Comparison of ENCODE assay signal across 1 cellular context in the genomic region with DNA sequence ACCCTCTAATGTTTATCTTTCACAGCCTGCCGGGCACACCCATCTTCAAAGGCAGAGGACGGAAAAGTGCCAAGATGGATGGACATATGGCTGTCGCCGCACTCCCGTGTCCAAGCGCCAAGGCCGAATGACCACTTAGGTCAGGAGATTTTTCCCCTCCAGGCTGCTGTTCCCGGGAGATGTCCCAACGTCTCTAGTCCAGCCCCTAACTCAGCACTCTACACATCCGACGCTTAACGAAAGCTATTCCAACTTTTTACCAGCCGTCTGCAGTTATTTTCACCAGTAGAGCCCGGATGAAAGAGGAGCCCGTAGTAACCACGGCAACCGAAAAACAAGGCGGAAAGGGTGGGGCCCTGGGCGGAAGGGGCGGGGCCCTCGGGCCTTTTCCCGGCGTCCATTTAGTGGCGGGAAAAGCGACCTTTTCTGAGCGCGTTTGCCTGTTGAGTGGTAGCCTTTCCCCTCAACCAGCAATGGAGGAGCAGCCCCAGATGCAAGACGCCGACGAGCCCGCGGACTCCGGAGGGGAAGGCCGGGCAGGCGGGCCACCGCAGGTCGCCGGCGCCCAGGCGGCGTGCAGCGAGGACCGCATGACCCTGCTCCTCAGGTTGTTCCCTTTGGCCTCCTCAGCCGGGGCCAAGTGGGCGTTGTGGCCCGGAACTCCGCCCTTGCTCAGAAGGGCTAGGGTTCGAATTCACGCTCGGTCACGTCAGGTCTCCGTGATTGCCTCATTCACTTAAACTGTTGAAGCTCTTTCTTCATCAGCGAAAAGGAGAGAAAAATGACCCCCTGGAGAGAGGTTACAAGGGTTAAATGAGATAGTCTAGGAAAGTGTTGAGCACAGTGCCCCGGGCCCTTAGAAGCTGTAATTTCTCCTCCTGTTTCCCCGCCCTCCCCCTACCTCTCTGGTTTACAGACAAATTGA.
TF ChIP-seq lines count a peak whose summit lies in the region.

A gene with protein sequence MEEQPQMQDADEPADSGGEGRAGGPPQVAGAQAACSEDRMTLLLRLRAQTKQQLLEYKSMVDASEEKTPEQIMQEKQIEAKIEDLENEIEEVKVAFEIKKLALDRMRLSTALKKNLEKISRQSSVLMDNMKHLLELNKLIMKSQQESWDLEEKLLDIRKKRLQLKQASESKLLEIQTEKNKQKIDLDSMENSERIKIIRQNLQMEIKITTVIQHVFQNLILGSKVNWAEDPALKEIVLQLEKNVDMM (plus strand): TSS at position 422 of the 925 bp plus-strand sequence. CDS start 52 bp downstream, at position 474.

TF ChIP-seq in WTC11, 78 proteins besides CTCF, POLR2A, EP300 and RAD21 (continued from another document and continues in another):
- TF ChIP-seq NFE2L1 (CRISPR knock-in tag; IDR thresholded peaks at IDR 0.05) (peak; percentile 41; the same call in 1 of the 2 replicates), SOX15 (CRISPR knock-in tag; IDR thresholded peaks at IDR 0.05) (no peak), PRDM15 (CRISPR knock-in tag; IDR thresholded peaks at IDR 0.05) (no peak), ARID4B (CRISPR knock-in tag; IDR thresholded peaks at IDR 0.05; ENCODE audit: borderline replicate concordance) (0 out of 2 replicates have a peak, but pooled peaks have one; percentile 56), ZNF423 (CRISPR knock-in tag; IDR thresholded peaks at IDR 0.05) (no peak), E2F5 (CRISPR knock-in tag; IDR thresholded peaks at IDR 0.05) (peak; percentile 96; the same call in 1 of the 2 replicates), CREB1 (CRISPR knock-in tag; IDR thresholded peaks at IDR 0.05) (no peak), FOXK1 (CRISPR knock-in tag; IDR thresholded peaks at IDR 0.05) (peak; percentile 28), ZNF532 (CRISPR knock-in tag; IDR thresholded peaks at IDR 0.05; ENCODE audit: borderline replicate concordance) (peak; percentile 52; the same call in 1 of the 2 replicates), JUN (CRISPR knock-in tag; IDR thresholded peaks at IDR 0.05) (no peak), NR2C2 (CRISPR knock-in tag; IDR thresholded peaks at IDR 0.05) (no peak), ATF3 (CRISPR knock-in tag; conservative IDR thresholded peaks at IDR 0.05) (no peak), ZNF281 (CRISPR knock-in tag; IDR thresholded peaks at IDR 0.05) (no peak), ZNF121 (CRISPR knock-in tag; IDR thresholded peaks at IDR 0.05) (peak; percentile 87), ZBTB43 (CRISPR knock-in tag; IDR thresholded peaks at IDR 0.05) (no peak), SMAD4 (CRISPR knock-in tag; IDR thresholded peaks at IDR 0.05) (no peak), GABPB1 (CRISPR knock-in tag; IDR thresholded peaks at IDR 0.05) (peak; percentile 53), ZNF416 (CRISPR knock-in tag; IDR thresholded peaks at IDR 0.05) (peak; percentile 59; the same call in 1 of the 2 replicates), ATF1 (CRISPR knock-in tag; IDR thresholded peaks at IDR 0.05) (no peak), PRRX2 (CRISPR knock-in tag; IDR thresholded peaks at IDR 0.05) (no peak), HMGA2 (CRISPR knock-in tag; IDR thresholded peaks at IDR 0.05) (no peak), JAZF1 (CRISPR knock-in tag; IDR thresholded peaks at IDR 0.05) (no peak), TEAD1 (CRISPR knock-in tag; IDR thresholded peaks at IDR 0.05) (no peak; the same call in 1 of the 2 replicates)
- TF ChIP-seq, protein P1, sequence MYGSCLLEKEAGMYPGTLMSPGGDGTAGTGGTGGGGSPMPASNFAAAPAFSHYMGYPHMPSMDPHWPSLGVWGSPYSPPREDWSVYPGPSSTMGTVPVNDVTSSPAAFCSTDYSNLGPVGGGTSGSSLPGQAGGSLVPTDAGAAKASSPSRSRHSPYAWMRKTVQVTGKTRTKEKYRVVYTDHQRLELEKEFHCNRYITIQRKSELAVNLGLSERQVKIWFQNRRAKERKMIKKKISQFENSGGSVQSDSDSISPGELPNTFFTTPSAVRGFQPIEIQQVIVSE (CRISPR knock-in tag; IDR thresholded peaks at IDR 0.05; ENCODE audit: borderline replicate concordance): no peak
- TF ChIP-seq, protein P2, sequence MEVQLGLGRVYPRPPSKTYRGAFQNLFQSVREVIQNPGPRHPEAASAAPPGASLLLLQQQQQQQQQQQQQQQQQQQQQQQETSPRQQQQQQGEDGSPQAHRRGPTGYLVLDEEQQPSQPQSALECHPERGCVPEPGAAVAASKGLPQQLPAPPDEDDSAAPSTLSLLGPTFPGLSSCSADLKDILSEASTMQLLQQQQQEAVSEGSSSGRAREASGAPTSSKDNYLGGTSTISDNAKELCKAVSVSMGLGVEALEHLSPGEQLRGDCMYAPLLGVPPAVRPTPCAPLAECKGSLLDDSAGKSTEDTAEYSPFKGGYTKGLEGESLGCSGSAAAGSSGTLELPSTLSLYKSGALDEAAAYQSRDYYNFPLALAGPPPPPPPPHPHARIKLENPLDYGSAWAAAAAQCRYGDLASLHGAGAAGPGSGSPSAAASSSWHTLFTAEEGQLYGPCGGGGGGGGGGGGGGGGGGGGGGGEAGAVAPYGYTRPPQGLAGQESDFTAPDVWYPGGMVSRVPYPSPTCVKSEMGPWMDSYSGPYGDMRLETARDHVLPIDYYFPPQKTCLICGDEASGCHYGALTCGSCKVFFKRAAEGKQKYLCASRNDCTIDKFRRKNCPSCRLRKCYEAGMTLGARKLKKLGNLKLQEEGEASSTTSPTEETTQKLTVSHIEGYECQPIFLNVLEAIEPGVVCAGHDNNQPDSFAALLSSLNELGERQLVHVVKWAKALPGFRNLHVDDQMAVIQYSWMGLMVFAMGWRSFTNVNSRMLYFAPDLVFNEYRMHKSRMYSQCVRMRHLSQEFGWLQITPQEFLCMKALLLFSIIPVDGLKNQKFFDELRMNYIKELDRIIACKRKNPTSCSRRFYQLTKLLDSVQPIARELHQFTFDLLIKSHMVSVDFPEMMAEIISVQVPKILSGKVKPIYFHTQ (CRISPR knock-in tag; IDR thresholded peaks at IDR 0.05): peak; percentile 16; the same call in 1 of the 2 replicates
